16 cellular contexts compared by ENCODE assay signal in genomic region chr5:144315026-144315425, GRCh38.
DNase-seq lines count a peak whose midpoint lies in the region; ATAC-seq, FAIRE-seq and TF ChIP-seq lines count a peak whose summit lies in the region.
"Had no signal": no experiment of that assay in that cellular context is flagged by ENCODE, and none has a peak within 500 bp of the region (broad histone marks: within the 10 kb centered on the region; RNA-seq: fewer than 3 reads in every experiment).

No MANE protein-coding gene starts in this region.

- H3K4me1 ChIP-seq in body of pancreas (peaks cover 41% of the 10 kb centered on the region), pancreas (peaks cover 12 to 67% (median 26%) of the 10 kb centered on the region in 3 donors)
- H3K4me1 ChIP-seq: BLaER1 had no signal

- H3K9me3 ChIP-seq in body of pancreas, result no peaks in the 10 kb centered on the region
- H3K9me3 ChIP-seq in pancreas, result no peaks in the 10 kb centered on the region
- H3K9me3 ChIP-seq: BLaER1 had no signal

- no peak for FAIRE-seq in pancreas (lab: Jason Lieb, UNC)
- FAIRE-seq: G401.6, GM12891, H1, HTR-8/SVneo had no signal

- DNase-seq in NCI-H146 (lab: John Stamatoyannopoulos, UW) (peak; percentile 20), NCI-H146 treated with DMSO at 0.1 percent for 48 hours (lab: John Stamatoyannopoulos, UW; ENCODE audit: unreplicated experiment) (no peak), NCI-H748 (lab: John Stamatoyannopoulos, UW; ENCODE audit: unreplicated experiment) (peak; percentile 50), body of pancreas (no peak), pancreas (no peak), HuH-7 (ENCODE audit: low spot score) (no peak)
- DNase-seq: 8988T; CD4-positive, alpha-beta memory T cell; DMS153; H9 had no signal

- H3K4me3 ChIP-seq in body of pancreas, result no peak overlapping the region
- H3K4me3 ChIP-seq in pancreas, result no peak overlapping the region
- H3K4me3 ChIP-seq: BLaER1 had no signal

- WGBS in body of pancreas, 2 donors, result 30 to 42% methylated on average over 4 of the region's 4 CpGs
- WGBS in pancreas, 2 donors, result 33 to 43% methylated on average over 4 of the region's 4 CpGs

- H3K36me3 ChIP-seq in body of pancreas (replicated peaks in 1 of 2; ENCODE audit: insufficient read depth in 1 of 2, low read depth in 2 of 2) (no peaks in the 10 kb centered on the region), pancreas (no peaks in the 10 kb centered on the region)
- H3K36me3 ChIP-seq: BLaER1 had no signal

- TF ChIP-seq CTCF in body of pancreas (IDR thresholded peaks at IDR 0.05), result no peak
- no peak for TF ChIP-seq CTCF in pancreas (IDR thresholded peaks at IDR 0.05)

- intact Hi-C loops in body of pancreas (cut with DNase I), result no loop called here
- intact Hi-C loops in pancreas (cut with DNase I), result no loop called here

- ATAC-seq in body of pancreas (no peak), pancreas (peak in 3 of 4 donors; percentile 10 to 42 (median 35)), GM19324 (IDR thresholded peaks at IDR 0.05; ENCODE audit: low FRiP score, unreplicated experiment) (no peak)

- TF ChIP-seq POLR2A in body of pancreas (IDR thresholded peaks at IDR 0.05), result no peak

- H3K27me3 ChIP-seq in body of pancreas, result no peaks in the 10 kb centered on the region
- no peaks in the 10 kb centered on the region for H3K27me3 ChIP-seq in pancreas
- H3K27me3 ChIP-seq: BLaER1 had no signal

- H3K27ac ChIP-seq in body of pancreas (peak overlapping the region in 3 of 4 donors; percentile 54 to 62 (median 61)), pancreas (peak overlapping the region in 3 of 4 donors; percentile 7 to 58 (median 51))
- H3K27ac ChIP-seq: BLaER1 had no signal

Comparison
In these comparisons a context has a peak if more than half of its experiments do, and no peak if none do; other contexts are left out.
1. DNase-seq: peak in NCI-H146 (single experiment) and NCI-H748 (single experiment); none in NCI-H146 treated with DMSO at 0.1 percent for 48 hours (single experiment), body of pancreas (0 of 4), pancreas (0 of 6) and HuH-7 (single experiment).
2. ATAC-seq: peak in pancreas (3 of 4); none in body of pancreas (single experiment) and GM19324 (single experiment).